In genomic region chr13:27792393-27793218, GRCh38 we compare ENCODE assay signal across 8 cellular contexts. TPM values are rescaled to one million over a fixed set of nuclear protein-coding genes. Genes with fewer than 3 reads are reported as not detected.
DNase-seq lines count a peak whose midpoint lies in the region; ATAC-seq, FAIRE-seq and TF ChIP-seq lines count a peak whose summit lies in the region.

GSX1 (plus strand) TSS chr13:27792483; CDS start chr13:27792691, 208 bp downstream.

- TF ChIP-seq CTCF in GM06990 (IDR thresholded peaks at IDR 0.05; ENCODE audit: insufficient read depth, low read length, poor library complexity, severe bottlenecking) (no peak), OCI-LY7 (conservative IDR thresholded peaks at IDR 0.05; ENCODE audit: low read length) (no peak), astrocyte (IDR thresholded peaks at IDR 0.05; ENCODE audit: insufficient read depth, low read depth, low read length) (no peak), hepatocyte (IDR thresholded peaks at IDR 0.05; ENCODE audit: poor library complexity) (no peak)

- H3K27ac ChIP-seq in OCI-LY7 (ENCODE audit: low read depth, low read length, poor library complexity, severe bottlenecking) (no peak within 1 kb of the TSS), astrocyte (ENCODE audit: low read depth, low read length) (no peak within 1 kb of the TSS), hepatocyte (no peak within 1 kb of the TSS)

- H3K9me2 ChIP-seq in OCI-LY7 (ENCODE audit: insufficient read depth, low read length) (no peaks in the 10 kb centered on the region), hepatocyte (replicated peaks; ENCODE audit: insufficient read depth) (no peaks in the 10 kb centered on the region)

- no peak within 1 kb of the TSS for H3K9ac ChIP-seq in astrocyte (ENCODE audit: low read length)

- no peak for FAIRE-seq in astrocyte (lab: Jason Lieb, UNC)

- H3K9me3 ChIP-seq in OCI-LY7 (ENCODE audit: low read length) (no peaks in the 10 kb centered on the region), astrocyte (ENCODE audit: insufficient read depth, low read depth, low read length) (no peaks in the 10 kb centered on the region), hepatocyte (ENCODE audit: low read depth) (no peaks in the 10 kb centered on the region)

- no peaks in the 10 kb centered on the region for H3K36me3 ChIP-seq in GM06990 (ENCODE audit: control insufficient read depth, insufficient read depth, low read length)
- no peaks in the 10 kb centered on the region for H3K36me3 ChIP-seq in OCI-LY7 (ENCODE audit: insufficient read depth, low read length)
- no peaks in the 10 kb centered on the region for H3K36me3 ChIP-seq in astrocyte (ENCODE audit: insufficient read depth, low read length)
- no peaks in the 10 kb centered on the region for H3K36me3 ChIP-seq in hepatocyte (replicated peaks; ENCODE audit: insufficient read depth, low read depth)

- H2AFZ ChIP-seq in OCI-LY7 (ENCODE audit: low read length) (no peak within 1 kb of the TSS), astrocyte (ENCODE audit: low read depth, low read length) (no peak within 1 kb of the TSS), hepatocyte (no peak within 1 kb of the TSS)

- peak within 1 kb of the TSS; percentile 17; the same call in 1 of the 2 replicates for H3K4me3 ChIP-seq in GM06990 (replicated peaks; ENCODE audit: low read depth, low read length)
- no peak within 1 kb of the TSS for H3K4me3 ChIP-seq in OCI-LY7 (ENCODE audit: low read depth, low read length, poor library complexity, severe bottlenecking)
- H3K4me3 ChIP-seq in astrocyte (ENCODE audit: insufficient read depth, low read depth, low read length) = no peak within 1 kb of the TSS
- no peak within 1 kb of the TSS for H3K4me3 ChIP-seq in hepatocyte

- peak within 1 kb of the TSS; percentile 50; the same call in 1 of the 2 replicates for H3K4me2 ChIP-seq in OCI-LY7 (ENCODE audit: low read length)
- peak within 1 kb of the TSS; percentile 55 for H3K4me2 ChIP-seq in astrocyte (ENCODE audit: low read length)
- peak within 1 kb of the TSS; percentile 87 for H3K4me2 ChIP-seq in hepatocyte

- H3K27ac Mint-ChIP-seq in astrocyte (ENCODE audit: unreplicated experiment) = no peak within 1 kb of the TSS

- H3K27me3 Mint-ChIP-seq in astrocyte (ENCODE audit: low read depth, unreplicated experiment) = peaks cover 84% of the 10 kb centered on the region

- DNase-seq in GM06990 (ENCODE audit: extremely low read depth, insufficient read length) (no peak), OCI-LY7 (ENCODE audit: low spot score) (no peak), astrocyte (ENCODE audit: low read depth) (peak; percentile 63), hepatocyte (ENCODE audit: low spot score) (peak; percentile 90), retina (peak; percentile 88), 8988T (no peak), NCI-H1930 (lab: John Stamatoyannopoulos, UW) (no peak)

- peaks cover 26% of the 10 kb centered on the region for H3K9me3 Mint-ChIP-seq in astrocyte (ENCODE audit: unreplicated experiment)

- no peak within 1 kb of the TSS for H3K4me3 Mint-ChIP-seq in astrocyte (ENCODE audit: unreplicated experiment)

- no peak for ATAC-seq in HG03571 (IDR thresholded peaks at IDR 0.05; ENCODE audit: unreplicated experiment)

- BruUV-seq in OCI-LY7 (replicated peaks; lab: Mats Ljungman, UMichigan) = no TSS peak

- H3K4me1 ChIP-seq in OCI-LY7 (ENCODE audit: insufficient read depth, low read length, poor library complexity, severe bottlenecking) (peaks cover 12% of the 10 kb centered on the region), astrocyte (ENCODE audit: insufficient read depth, low read length) (no peaks in the 10 kb centered on the region), hepatocyte (ENCODE audit: insufficient read depth) (peaks cover 6% of the 10 kb centered on the region)

- WGBS in hepatocyte (ENCODE audit: low lambda C conversion rate, missing lambda C conversion rate) = 5% methylated on average over 66 of the region's 87 CpGs

- peaks cover 2% of the 10 kb centered on the region for H3K36me3 Mint-ChIP-seq in astrocyte (ENCODE audit: low read depth, unreplicated experiment)

- POLR2A ChIA-PET in OCI-LY7 (lab: Charles Lee) = no interaction called here

- intact Hi-C loops in OCI-LY7 (cut with micrococcal nuclease; ENCODE audit: unreplicated experiment) = no loop called here

- H4K20me1 ChIP-seq in OCI-LY7 (ENCODE audit: insufficient read depth, low read length) (no peaks in the 10 kb centered on the region), astrocyte (ENCODE audit: insufficient read depth, low read length) (no peaks in the 10 kb centered on the region), hepatocyte (ENCODE audit: insufficient read depth, poor library complexity, severe bottlenecking) (no peaks in the 10 kb centered on the region)

- H3K4me1 Mint-ChIP-seq in astrocyte (ENCODE audit: low read depth, unreplicated experiment) = peaks cover 1% of the 10 kb centered on the region

- H3K79me2 ChIP-seq in OCI-LY7 (ENCODE audit: insufficient read depth, low read depth, low read length) = no peaks in the 10 kb centered on the region
- no peaks in the 10 kb centered on the region for H3K79me2 ChIP-seq in astrocyte (ENCODE audit: insufficient read depth, low read length)
- H3K79me2 ChIP-seq in hepatocyte = no peaks in the 10 kb centered on the region

- H3K27me3 ChIP-seq in GM06990 (replicated peaks; ENCODE audit: control insufficient read depth, insufficient read depth, low read length) (peaks cover 6% of the 10 kb centered on the region), astrocyte (ENCODE audit: insufficient read depth, low read length) (peaks cover 77% of the 10 kb centered on the region), hepatocyte (peaks cover 100% of the 10 kb centered on the region)

- CTCF ChIA-PET in OCI-LY7 (lab: Charles Lee; ENCODE audit: unreplicated experiment) = no interaction called here

RNA-seq across cellular contexts. Expression of gene GSX1, which starts in this region (rescaled TPM):
- total RNA-seq in OCI-LY7 (2014; rRNA removed; shearing (Covaris generic)) = not detected in 2 replicates
- total RNA-seq in OCI-LY7 (2022) (not detected in 2 replicates), astrocyte (not detected in 2 replicates), hepatocyte (not detected in 2 replicates)
- polyA plus RNA-seq in hepatocyte = not detected in 2 replicates

Comparison
In these comparisons a context has a peak if more than half of its experiments do, and no peak if none do; other contexts are left out.
1. Peak in DNase-seq and H3K4me2 ChIP-seq in astrocyte; RNA of the gene not detected or under 1 TPM.
2. Peak in DNase-seq and H3K4me2 ChIP-seq in hepatocyte; RNA of the gene not detected or under 1 TPM.